Comparison of ENCODE assay signal across 14 cellular contexts in genomic region chr14:57326253-57326652, GRCh38.
DNase-seq lines count a peak whose midpoint lies in the region; ATAC-seq and TF ChIP-seq lines count a peak whose summit lies in the region.
"Had no signal": no experiment of that assay in that cellular context is flagged by ENCODE, and none has a peak within 500 bp of the region (broad histone marks: within the 10 kb centered on the region; RNA-seq: fewer than 3 reads in every experiment).

No MANE protein-coding gene starts in this region.

- DNase-seq in GM13977 (ENCODE audit: low spot score) (peak; percentile 37), NB4 (ENCODE audit: low read depth) (peak; percentile 19), HEK293T (ENCODE audit: extremely low spot score) (no peak), putamen (ENCODE audit: low spot score) (no peak), DMS114 treated with DMSO at 0.1 percent for 48 hours (lab: John Stamatoyannopoulos, UW; ENCODE audit: unreplicated experiment) (no peak)
- DNase-seq in effector CD4-positive, alpha-beta T cell: no peak
- DNase-seq: central memory CD4-positive, alpha-beta T cell; DMS 273 treated with DMSO at 0.1 percent for 48 hours; hippocampal formation; NCI-H345; stimulated activated CD4-positive, alpha-beta T cell treated with anti-CD3 and anti-CD28 coated beads, Interleukin-12 subunit alpha, Interleukin-12 subunit beta, amount 100 ng/mL, for 4 hours; uterus had no signal

- TF ChIP-seq CTCF in GM13977 (IDR thresholded peaks at IDR 0.05; ENCODE audit: extremely low read depth, insufficient read depth, missing control alignments) (no peak), NB4 (IDR thresholded peaks at IDR 0.05; ENCODE audit: low read depth, low read length) (no peak)

- CTCF ChIA-PET in HEK293T (lab: Yijun Ruan, JAX): no interaction called here

- ATAC-seq in GM21367 (IDR thresholded peaks at IDR 0.05; ENCODE audit: unreplicated experiment): peak; percentile 92
- peak; percentile 56 for ATAC-seq in HG02973 (IDR thresholded peaks at IDR 0.05; ENCODE audit: unreplicated experiment)

- POLR2A ChIA-PET in HEK293T (lab: Yijun Ruan, JAX): no interaction called here

- in situ Hi-C loops in GM13977 (cut with MboI; ENCODE audit: low pct_unique_long_range_greater_than_20kb, low sequenced_read_pairs, unreplicated experiment): no loop called here

- TF ChIP-seq POLR2A in NB4 (IDR thresholded peaks at IDR 0.05; ENCODE audit: extremely low read depth, insufficient read length): no peak

- no peak overlapping the region for H3K4me3 ChIP-seq in NB4 (ENCODE audit: low read depth, low read length)
- H3K4me3 ChIP-seq: uterus had no signal

TF ChIP-seq in HEK293T, 16 proteins besides CTCF, POLR2A, EP300 and RAD21:
- TF ChIP-seq FOXM1 (IDR thresholded peaks at IDR 0.05; ENCODE audit: borderline replicate concordance): no peak
- no peak for TF ChIP-seq SP1 (IDR thresholded peaks at IDR 0.05)
- TF ChIP-seq TARDBP (IDR thresholded peaks at IDR 0.05): no peak
- no peak for TF ChIP-seq ZNF384 (IDR thresholded peaks at IDR 0.05)
- TF ChIP-seq HDGF (IDR thresholded peaks at IDR 0.05; ENCODE audit: borderline replicate concordance): no peak

Comparison
In these comparisons a context has a peak if more than half of its experiments do, and no peak if none do; other contexts are left out.
1. DNase-seq: peak in GM13977 (single experiment) and NB4 (single experiment); none in effector CD4-positive, alpha-beta T cell (single experiment), HEK293T (single experiment), putamen (single experiment) and DMS114 treated with DMSO at 0.1 percent for 48 hours (single experiment).